ENCODE assay signal across 34 cellular contexts in the genomic region with DNA sequence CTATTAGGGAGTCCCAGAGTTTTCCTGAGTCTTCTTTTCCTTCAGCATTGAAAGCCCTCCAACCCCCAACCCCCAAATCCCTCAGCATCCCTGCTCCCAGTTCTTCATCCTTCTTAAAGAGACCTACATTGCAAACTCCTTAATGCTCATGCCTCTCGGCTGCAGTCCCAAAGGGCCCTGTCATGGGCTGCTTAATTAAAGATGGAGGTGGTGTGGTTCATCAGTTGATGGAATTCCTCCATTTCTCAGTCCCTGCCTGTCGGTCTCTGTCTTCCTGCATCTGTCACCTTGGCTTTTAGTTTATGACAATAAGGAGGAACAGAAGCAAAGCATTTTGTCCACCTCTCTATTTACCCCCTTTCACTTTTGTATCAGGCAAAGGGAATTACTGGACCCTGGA. TPM values are rescaled to one million over a fixed set of nuclear protein-coding genes. Genes with fewer than 3 reads are reported as not detected.
"Had no signal": no experiment of that assay in that cellular context is flagged by ENCODE, and none has a peak within 500 bp of the region (broad histone marks: within the 10 kb centered on the region; RNA-seq: fewer than 3 reads in every experiment).

No MANE protein-coding gene starts in this region.

- ATAC-seq: activated CD8-positive, alpha-beta T cell treated with anti-CD3 and anti-CD28 coated beads for 36 hours; activated naive CD8-positive, alpha-beta T cell treated with anti-CD3 and anti-CD28 coated beads, Interleukin-2, amount 50 U/mL, for 24 hours; activated T-cell treated with anti-CD3 and anti-CD28 coated beads, Interleukin-2, amount 50 U/mL, for 4 hours; PC-3 had no signal

- H3K9me3 ChIP-seq: MG63 had no signal

- H3K27ac ChIP-seq: brain microvascular endothelial cell had no signal

- H3K27me3 ChIP-seq: brain microvascular endothelial cell, MG63 had no signal

- H3K4me3 Mint-ChIP-seq: activated CD4-positive, alpha-beta T cell treated with anti-CD3 and anti-CD28 coated beads, Interleukin-2, amount 10 ng/mL, durations not matched to agents 24 days and 14 days; activated CD8-positive, alpha-beta T cell treated with anti-CD3 and anti-CD28 coated beads for 36 hours; activated naive CD4-positive, alpha-beta T cell treated with anti-CD3 and anti-CD28 coated beads, Interleukin-2, amount 10 ng/mL, durations not matched to agents 7 days and 5 days; activated naive CD8-positive, alpha-beta T cell; activated naive CD8-positive, alpha-beta T cell treated with anti-CD3 and anti-CD28 coated beads, Interleukin-2, amount 50 U/mL, for 24 hours; activated T-cell treated with anti-CD3 and anti-CD28 coated beads, Interleukin-2, amount 50 U/mL, for 4 hours; activated T-helper 1 cell treated with anti-CD3 and anti-CD28 coated beads, Interleukin-12 subunit alpha, Interleukin-12 subunit beta, Interleukin-2, Interleukin-4 antibody, amounts not matched to agents 30 ng/mL and 10 ng/mL and 1 ng/mL, durations not matched to agents 14 hours and 24 hours and 36 hours had no signal

- H3K4me1 Mint-ChIP-seq: activated CD4-positive, alpha-beta T cell treated with anti-CD3 and anti-CD28 coated beads, Interleukin-2, amount 10 ng/mL, durations not matched to agents 24 days and 14 days; activated naive CD4-positive, alpha-beta T cell treated with anti-CD3 and anti-CD28 coated beads, Interleukin-2, amount 10 ng/mL, durations not matched to agents 7 days and 5 days; activated naive CD8-positive, alpha-beta T cell treated with anti-CD3 and anti-CD28 coated beads, Interleukin-2, amount 50 U/mL, for 24 hours had no signal

- H3K27me3 Mint-ChIP-seq: activated naive CD8-positive, alpha-beta T cell had no signal

- H3K36me3 ChIP-seq: brain microvascular endothelial cell, MG63 had no signal

- FAIRE-seq: RCC 7860, TTC549 had no signal

- H3K36me3 Mint-ChIP-seq: activated naive CD4-positive, alpha-beta T cell treated with anti-CD3 and anti-CD28 coated beads, Interleukin-2, amount 10 ng/mL, durations not matched to agents 7 days and 5 days; activated naive CD8-positive, alpha-beta T cell had no signal

- H3K27ac Mint-ChIP-seq: activated CD4-positive, alpha-beta T cell treated with anti-CD3 and anti-CD28 coated beads, Interleukin-2, amount 10 ng/mL, durations not matched to agents 24 days and 14 days; activated CD8-positive, alpha-beta T cell treated with anti-CD3 and anti-CD28 coated beads for 36 hours; activated naive CD4-positive, alpha-beta T cell treated with anti-CD3 and anti-CD28 coated beads, Interleukin-2, amount 10 ng/mL, durations not matched to agents 7 days and 5 days; activated naive CD8-positive, alpha-beta T cell; activated naive CD8-positive, alpha-beta T cell treated with anti-CD3 and anti-CD28 coated beads, Interleukin-2, amount 50 U/mL, for 24 hours; activated T-helper 1 cell treated with anti-CD3 and anti-CD28 coated beads, Interleukin-12 subunit alpha, Interleukin-12 subunit beta, Interleukin-2, Interleukin-4 antibody, amounts not matched to agents 30 ng/mL and 10 ng/mL and 1 ng/mL, durations not matched to agents 14 hours and 24 hours and 36 hours had no signal

- H3K4me3 ChIP-seq: MG63 had no signal

- H3K9me3 Mint-ChIP-seq: activated CD4-positive, alpha-beta T cell treated with anti-CD3 and anti-CD28 coated beads, Interleukin-2, amount 10 ng/mL, durations not matched to agents 24 days and 14 days; activated CD8-positive, alpha-beta T cell treated with anti-CD3 and anti-CD28 coated beads for 36 hours; activated naive CD4-positive, alpha-beta T cell treated with anti-CD3 and anti-CD28 coated beads, Interleukin-2, amount 10 ng/mL, durations not matched to agents 7 days and 5 days; activated naive CD8-positive, alpha-beta T cell treated with anti-CD3 and anti-CD28 coated beads, Interleukin-2, amount 50 U/mL, for 24 hours; activated T-cell treated with anti-CD3 and anti-CD28 coated beads, Interleukin-2, amount 50 U/mL, for 4 hours; activated T-helper 1 cell treated with anti-CD3 and anti-CD28 coated beads, Interleukin-12 subunit alpha, Interleukin-12 subunit beta, Interleukin-2, Interleukin-4 antibody, amounts not matched to agents 30 ng/mL and 10 ng/mL and 1 ng/mL, durations not matched to agents 14 hours and 24 hours and 36 hours had no signal

- DNase-seq: activated CD4-positive, alpha-beta T cell treated with anti-CD3 and anti-CD28 coated beads, Interleukin-2, amount 10 ng/mL, durations not matched to agents 24 days and 14 days; activated CD4-positive, alpha-beta T cell treated with anti-CD3 and anti-CD28 coated beads, Interleukin-2, amount 50 U/mL, for 4 hours; activated CD8-positive, alpha-beta T cell treated with anti-CD3 and anti-CD28 coated beads for 36 hours; activated naive CD4-positive, alpha-beta T cell treated with anti-CD3 and anti-CD28 coated beads, Interleukin-2, amount 10 ng/mL, durations not matched to agents 7 days and 5 days; activated naive CD8-positive, alpha-beta T cell treated with anti-CD3 and anti-CD28 coated beads, Interleukin-2, amount 50 U/mL, for 24 hours; activated T-cell treated with anti-CD3 and anti-CD28 coated beads for 4 hours; activated T-cell treated with anti-CD3 and anti-CD28 coated beads, Interleukin-2, amount 50 U/mL, for 4 hours; anterior cingulate cortex; brain microvascular endothelial cell; central memory CD4-positive, alpha-beta T cell; Kasumi-1; KG1; MG63; NCI-H1048; NCI-H1105 treated with DMSO at 0.1 percent for 48 hours; NCI-H1436; NCI-H1694; NCI-H1930; NCI-H2081 treated with DMSO at 0.1 percent for 48 hours; NCI-H226; NCI-H446 treated with DMSO at 0.1 percent for 48 hours; NCI-H524; NCI-H69; NCI-H82; PC-3; Right ventricle myocardium superior; T1000 had no signal

RNA-seq across cellular contexts. Expression of gene FOXI1, which starts 2.0 kb away (rescaled TPM):
- total RNA-seq: activated CD8-positive, alpha-beta memory T cell treated with anti-CD3 and anti-CD28 coated beads for 36 hours; activated CD8-positive, alpha-beta T cell treated with anti-CD3 and anti-CD28 coated beads for 36 hours; activated T-cell treated with anti-CD3 and anti-CD28 coated beads, Interleukin-2, amount 50 U/mL, for 4 hours; activated T-helper 1 cell treated with anti-CD3 and anti-CD28 coated beads, Interleukin-12 subunit alpha, Interleukin-12 subunit beta, Interleukin-2, Interleukin-4 antibody, amounts not matched to agents 30 ng/mL and 10 ng/mL and 1 ng/mL, durations not matched to agents 14 hours and 24 hours and 36 hours; PC-3; Right ventricle myocardium superior; T-helper 1 cell treated with Interleukin-12 subunit alpha and Interleukin-12 subunit beta and Interleukin-4 antibody, amounts not matched to agents 30 ng/mL and 1 ng/mL, for 36 hours; T-helper 2 cell treated with Interferon-gamma antibody and Interleukin-4, amounts not matched to agents 100 ng/mL and 5 ng/mL, for 36 hours had no signal
